8 cellular contexts compared by ENCODE assay signal in the genomic region with DNA sequence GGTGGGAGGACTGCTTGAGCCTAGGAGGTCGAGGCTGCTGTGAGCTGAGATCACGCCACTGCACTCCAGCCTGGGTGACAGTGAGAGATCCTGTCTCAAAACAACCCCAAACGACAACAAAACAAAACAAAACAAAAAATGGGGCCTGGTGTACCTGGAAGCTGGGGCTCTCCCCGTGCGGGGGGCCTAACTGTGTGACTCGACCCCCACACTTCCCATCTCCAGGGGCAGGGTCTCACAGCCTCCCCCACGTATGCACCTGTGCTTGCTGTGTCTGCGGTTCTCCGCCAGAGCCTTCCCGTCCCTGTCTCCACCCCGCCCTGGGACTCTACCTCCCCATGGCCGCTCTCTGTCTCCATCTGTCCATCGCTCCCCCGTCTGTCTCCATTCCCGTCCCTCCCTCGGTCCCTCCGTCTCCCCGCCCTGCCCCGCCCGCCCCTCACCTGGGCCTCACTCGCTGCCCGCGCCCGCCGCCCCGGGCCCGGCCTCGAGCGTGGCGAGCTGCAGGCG. TPM values are rescaled to one million over a fixed set of nuclear protein-coding genes. Genes with fewer than 3 reads are reported as not detected.
DNase-seq lines count a peak whose midpoint lies in the region; ATAC-seq, FAIRE-seq and TF ChIP-seq lines count a peak whose summit lies in the region.

No MANE protein-coding gene starts in this region.

- H3K27me3 Mint-ChIP-seq in activated CD8-positive, alpha-beta T cell treated with anti-CD3 and anti-CD28 coated beads for 36 hours = no peaks in the 10 kb centered on the region

- peaks cover 26% of the 10 kb centered on the region for H3K36me3 ChIP-seq in iPS-15b (ENCODE audit: control insufficient read depth, insufficient read depth, low read length)
- H3K36me3 ChIP-seq in thoracic aorta = peaks cover 9% of the 10 kb centered on the region

- H3K4me1 Mint-ChIP-seq in activated CD8-positive, alpha-beta T cell treated with anti-CD3 and anti-CD28 coated beads for 36 hours (ENCODE audit: low read depth) = peaks cover 31% of the 10 kb centered on the region

- H3K9me3 ChIP-seq in iPS-15b (ENCODE audit: control insufficient read depth, insufficient read depth, low read length) (no peaks in the 10 kb centered on the region), thoracic aorta (no peaks in the 10 kb centered on the region)

- H3K27ac ChIP-seq in thoracic aorta = no peak overlapping the region

- DNase-seq in activated CD8-positive, alpha-beta memory T cell treated with anti-CD3 and anti-CD28 coated beads for 24 hours = peak; percentile 81
- DNase-seq in activated CD8-positive, alpha-beta memory T cell treated with anti-CD3 and anti-CD28 coated beads, Interleukin-2, amount 50 U/mL, for 48 hours = no peak
- DNase-seq in activated CD8-positive, alpha-beta T cell treated with anti-CD3 and anti-CD28 coated beads for 36 hours = peak; percentile 44
- DNase-seq in thoracic aorta (ENCODE audit: low spot score) = no peak
- DNase-seq in iPS-NIHi7 (ENCODE audit: extremely low spot score) = no peak
- no peak for DNase-seq in H54 (ENCODE audit: insufficient read length, low spot score)

- H3K4me3 ChIP-seq in iPS-15b (ENCODE audit: low read depth, low read length) (peak overlapping the region; percentile 62), thoracic aorta (peak overlapping the region; percentile 65)

- peaks cover 42% of the 10 kb centered on the region for H3K36me3 Mint-ChIP-seq in activated CD8-positive, alpha-beta T cell treated with anti-CD3 and anti-CD28 coated beads for 36 hours (ENCODE audit: low read depth)

- no peak for TF ChIP-seq CTCF in activated CD8-positive, alpha-beta T cell treated with anti-CD3 and anti-CD28 coated beads for 36 hours (IDR thresholded peaks at IDR 0.05)
- no peak for TF ChIP-seq CTCF in thoracic aorta (IDR thresholded peaks at IDR 0.05)

- H3K4me3 Mint-ChIP-seq in activated CD8-positive, alpha-beta T cell treated with anti-CD3 and anti-CD28 coated beads for 36 hours = peak overlapping the region; percentile 90

- no peak for FAIRE-seq in H54 (lab: Jason Lieb, UNC)

- H3K27me3 ChIP-seq in iPS-15b (ENCODE audit: control insufficient read depth, insufficient read depth, low read length) (peaks cover 17% of the 10 kb centered on the region), thoracic aorta (replicated peaks; ENCODE audit: insufficient read depth) (no peaks in the 10 kb centered on the region)

- CTCF ChIA-PET in activated CD8-positive, alpha-beta T cell treated with anti-CD3 and anti-CD28 coated beads for 36 hours (lab: Charles Lee) = interaction anchor here (0.7 to 3.7 kb wide), 8 partner anchors 10 to 217 kb away, joined by 3 to 33 read pairs (median 6); partner anchors contain the start of genes DNAAF3 and KMT5C

- intact Hi-C loops in activated CD8-positive, alpha-beta T cell treated with anti-CD3 and anti-CD28 coated beads for 36 hours (cut with micrococcal nuclease) = loop anchor here (5.0 kb wide), 1 partner anchor 81 kb away; no protein-coding TSS in a partner anchor

- no peak for ATAC-seq in activated CD8-positive, alpha-beta T cell treated with anti-CD3 and anti-CD28 coated beads for 36 hours
- ATAC-seq in thoracic aorta (ENCODE audit: insufficient number of reproducible peaks, low FRiP score, low read depth) (no peak), GM18907 (IDR thresholded peaks at IDR 0.05; ENCODE audit: unreplicated experiment) (no peak)

- peaks cover 16% of the 10 kb centered on the region for H3K4me1 ChIP-seq in iPS-15b (ENCODE audit: control insufficient read depth, insufficient read depth, low read length)
- H3K4me1 ChIP-seq in thoracic aorta (ENCODE audit: control insufficient read depth in 1 of 2, low read depth in 2 of 2) = peaks cover 31 to 37% of the 10 kb centered on the region in 2 donors

- H3K9me3 Mint-ChIP-seq in activated CD8-positive, alpha-beta T cell treated with anti-CD3 and anti-CD28 coated beads for 36 hours = no peaks in the 10 kb centered on the region

- peak overlapping the region; percentile 95 for H3K27ac Mint-ChIP-seq in activated CD8-positive, alpha-beta T cell treated with anti-CD3 and anti-CD28 coated beads for 36 hours

- POLR2A ChIA-PET in activated CD8-positive, alpha-beta T cell treated with anti-CD3 and anti-CD28 coated beads for 36 hours (lab: Charles Lee) = interaction anchor here (0.9 to 10.2 kb wide), 22 partner anchors 9 to 272 kb away, joined by 3 to 217 read pairs (median 5); partner anchors contain the start of genes IL11, KMT5C, PPP6R1 and U2AF2

- TF ChIP-seq POLR2A in H54 (IDR thresholded peaks at IDR 0.05; ENCODE audit: low read depth, low read length) = no peak

- peak overlapping the region; percentile 54 for H3K9ac ChIP-seq in iPS-15b (ENCODE audit: low read depth, low read length)

RNA-seq across cellular contexts. Expression of gene TMEM238, which starts 0.8 kb away (rescaled TPM):
- total RNA-seq in activated CD8-positive, alpha-beta T cell treated with anti-CD3 and anti-CD28 coated beads for 36 hours = 10 to 100 TPM in 1 of 2 experiments, 1 to 10 TPM in 1; 9.4 to 10.6 TPM
- total RNA-seq in thoracic aorta = 1 to 10 TPM in 1 of 2 donors, not detected in 1; 4.2 TPM

RNA-seq across cellular contexts. Expression of gene RPL28, which starts 2.4 kb away (rescaled TPM):
- total RNA-seq in activated CD8-positive, alpha-beta T cell treated with anti-CD3 and anti-CD28 coated beads for 36 hours = 1,000 to 10,000 TPM; 3,001 to 3,058 TPM
- 100 to 1,000 TPM; 175 to 274 TPM for total RNA-seq in thoracic aorta

RNA-seq across cellular contexts. Expression of gene TMEM190, which starts 6.7 kb away (rescaled TPM):
- total RNA-seq in activated CD8-positive, alpha-beta T cell treated with anti-CD3 and anti-CD28 coated beads for 36 hours = not detected
- total RNA-seq in thoracic aorta = not detected

RNA-seq across cellular contexts. Expression of gene IL11, which starts 13.1 kb away (rescaled TPM):
- total RNA-seq in activated CD8-positive, alpha-beta T cell treated with anti-CD3 and anti-CD28 coated beads for 36 hours = under 1 TPM in 1 of 2 experiments, not detected in 1; 0.18 TPM
- under 1 TPM in 1 of 2 donors, not detected in 1; 0.92 TPM for total RNA-seq in thoracic aorta

RNA-seq across cellular contexts. Expression of gene GARIN5B, which starts 20.3 kb away (rescaled TPM):
- total RNA-seq in activated CD8-positive, alpha-beta T cell treated with anti-CD3 and anti-CD28 coated beads for 36 hours = not detected
- total RNA-seq in thoracic aorta = not detected

Comparison
In these comparisons a context has a peak if more than half of its experiments do, and no peak if none do; other contexts are left out.
1. DNase-seq: peak in activated CD8-positive, alpha-beta memory T cell treated with anti-CD3 and anti-CD28 coated beads for 24 hours (single experiment) and activated CD8-positive, alpha-beta T cell treated with anti-CD3 and anti-CD28 coated beads for 36 hours (single experiment); none in activated CD8-positive, alpha-beta memory T cell treated with anti-CD3 and anti-CD28 coated beads, Interleukin-2, amount 50 U/mL, for 48 hours (single experiment), thoracic aorta (single experiment), iPS-NIHi7 (single experiment) and H54 (single experiment).
2. RNA of gene RPL28, which starts 2.4 kb away (total RNA-seq): 3,001 to 3,058 TPM in activated CD8-positive, alpha-beta T cell treated with anti-CD3 and anti-CD28 coated beads for 36 hours; 175 to 274 TPM in thoracic aorta; every median in the first group is over 10 times any median in the second.